In the genomic region with DNA sequence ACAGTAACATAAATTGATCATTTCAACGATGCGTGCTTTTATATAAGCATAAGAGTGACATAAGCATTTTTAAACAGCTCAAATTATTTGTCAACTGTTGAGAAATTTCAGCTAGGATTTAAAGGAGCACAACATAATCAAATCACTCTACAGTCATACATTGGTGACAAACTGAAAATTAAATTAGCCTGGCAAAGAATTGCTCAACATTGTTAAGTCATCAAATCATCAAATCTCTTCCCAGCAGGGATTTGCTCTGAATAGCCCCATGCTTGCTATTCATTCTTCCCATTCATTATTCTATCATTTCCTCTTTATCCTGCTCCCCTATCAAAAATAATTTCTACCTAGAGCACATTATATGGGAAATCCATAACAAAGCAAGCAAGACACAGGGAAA, we compare ENCODE assay signal across 19 cellular contexts.
"Had no signal": no experiment of that assay in that cellular context is flagged by ENCODE, and none has a peak within 500 bp of the region (broad histone marks: within the 10 kb centered on the region; RNA-seq: fewer than 3 reads in every experiment).

No MANE protein-coding gene starts in this region.

- H3K4me3 Mint-ChIP-seq: activated CD4-positive, alpha-beta T cell treated with anti-CD3 and anti-CD28 coated beads for 36 hours; activated CD8-positive, alpha-beta T cell treated with anti-CD3 and anti-CD28 coated beads for 36 hours; activated naive CD4-positive, alpha-beta T cell treated with anti-CD3 and anti-CD28 coated beads for 36 hours; central memory CD8-positive, alpha-beta T cell; memory B cell; neural crest cell; T-helper 2 cell treated with Interferon-gamma antibody and Interleukin-4, amounts not matched to agents 5 μg/mL and 100 μg/mL, for 36 hours; WTC11 had no signal

- H3K36me3 Mint-ChIP-seq: memory B cell, WTC11 had no signal

- DNase-seq: activated CD4-positive, alpha-beta T cell treated with anti-CD3 and anti-CD28 coated beads for 36 hours; activated CD8-positive, alpha-beta T cell treated with anti-CD3 and anti-CD28 coated beads for 36 hours; activated naive CD4-positive, alpha-beta T cell treated with anti-CD3 and anti-CD28 coated beads for 36 hours; activated T-cell treated with anti-CD3 and anti-CD28 coated beads, Interleukin-2, amount 50 U/mL, for 1 hour; aorta; brain microvascular endothelial cell; stimulated activated CD4-positive, alpha-beta T cell treated with anti-CD3 and anti-CD28 coated beads, Interleukin-2, amount 100 ng/mL, for 24 hours; stimulated activated naive CD8-positive, alpha-beta T cell treated with anti-CD3 and anti-CD28 coated beads, Interleukin-15, Interleukin-2, amounts not matched to agents 100 U/mL and 50 U/mL, for 24 hours; transverse colon had no signal

- H3K4me1 Mint-ChIP-seq: activated CD4-positive, alpha-beta T cell treated with anti-CD3 and anti-CD28 coated beads for 36 hours; central memory CD8-positive, alpha-beta T cell; memory B cell had no signal

- H3K36me3 ChIP-seq: brain microvascular endothelial cell, right atrium auricular region, suprapubic skin, transverse colon, vagina had no signal

- H3K27me3 ChIP-seq: brain microvascular endothelial cell, right atrium auricular region, suprapubic skin, transverse colon, vagina had no signal

- H3K27ac Mint-ChIP-seq: activated CD4-positive, alpha-beta T cell treated with anti-CD3 and anti-CD28 coated beads for 36 hours; activated CD8-positive, alpha-beta T cell treated with anti-CD3 and anti-CD28 coated beads for 36 hours; activated naive CD4-positive, alpha-beta T cell treated with anti-CD3 and anti-CD28 coated beads for 36 hours; memory B cell; progenitor cell of endocrine pancreas; T-helper 2 cell treated with Interferon-gamma antibody and Interleukin-4, amounts not matched to agents 5 μg/mL and 100 μg/mL, for 36 hours; WTC11 had no signal

- H3K27ac ChIP-seq: brain microvascular endothelial cell, coronary artery, right atrium auricular region, suprapubic skin, transverse colon, vagina had no signal

- ATAC-seq: activated CD4-positive, alpha-beta T cell treated with anti-CD3 and anti-CD28 coated beads for 36 hours; activated CD8-positive, alpha-beta T cell treated with anti-CD3 and anti-CD28 coated beads for 36 hours; stimulated activated naive CD8-positive, alpha-beta T cell treated with anti-CD3 and anti-CD28 coated beads, Interleukin-15, Interleukin-2, amounts not matched to agents 100 U/mL and 50 U/mL, for 24 hours; WTC11 had no signal

- H3K9me3 ChIP-seq: right atrium auricular region, suprapubic skin, transverse colon, vagina had no signal

- H3K4me1 ChIP-seq: right atrium auricular region, suprapubic skin, transverse colon, vagina had no signal

- H3K4me3 ChIP-seq: coronary artery, right atrium auricular region, suprapubic skin, transverse colon, vagina had no signal

- H3K27me3 Mint-ChIP-seq: activated CD4-positive, alpha-beta T cell treated with anti-CD3 and anti-CD28 coated beads for 36 hours; activated CD8-positive, alpha-beta T cell treated with anti-CD3 and anti-CD28 coated beads for 36 hours; central memory CD8-positive, alpha-beta T cell; memory B cell; progenitor cell of endocrine pancreas had no signal
